ENCODE assay signal across 20 cellular contexts in the genomic region with DNA sequence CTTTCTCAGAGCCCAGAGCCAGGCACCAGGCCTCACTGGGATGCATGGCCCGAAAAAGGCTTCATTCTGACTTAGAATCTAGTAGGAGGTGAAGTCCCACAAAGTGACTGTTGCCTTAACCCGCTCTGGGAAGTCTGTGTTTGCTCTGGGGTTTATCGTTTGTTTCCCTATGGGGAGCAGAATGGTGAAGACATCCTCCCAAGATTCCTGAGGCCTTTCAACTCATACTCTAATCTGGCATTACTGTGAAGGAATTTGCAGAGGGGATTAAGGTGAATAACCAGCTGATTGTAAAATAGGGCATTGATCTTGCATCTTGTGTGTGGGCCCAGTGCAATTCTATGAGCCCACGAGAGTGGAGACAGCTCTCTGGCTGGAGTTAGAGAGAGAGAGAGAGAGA.
"Had no signal": no experiment of that assay in that cellular context is flagged by ENCODE, and none has a peak within 500 bp of the region (broad histone marks: within the 10 kb centered on the region; RNA-seq: fewer than 3 reads in every experiment).

No MANE protein-coding gene starts in this region.

- H3K4me3 ChIP-seq: MG63 had no signal

- H3K27ac ChIP-seq: RWPE1 had no signal

- ATAC-seq: Panc1, PC-3 had no signal

- H3K9ac ChIP-seq: SK-N-SH had no signal

- H3K9me3 ChIP-seq: MG63, SK-N-SH had no signal

- H3K36me3 ChIP-seq: MG63 had no signal

- DNase-seq: Karpas-422, KBM-7, MG63, NCI-H1092, NCI-H1105 treated with DMSO at 0.1 percent for 48 hours, NCI-H1417 treated with DMSO at 0.1 percent for 48 hours, NCI-H146, NCI-H1694 treated with DMSO at 0.1 percent for 48 hours, NCI-H1930, NCI-H2081, NCI-H2107, NCI-H2227 treated with DMSO at 0.1 percent for 48 hours, NCI-H524 treated with DMSO at 0.1 percent for 48 hours, NCI-H69, NCI-H774, PC-3, SHP77, SK-N-SH had no signal
